Comparison of ENCODE assay signal across 15 cellular contexts in genomic region chr7:2728309-2729042, GRCh38. TPM values are rescaled to one million over a fixed set of nuclear protein-coding genes. Genes with fewer than 3 reads are reported as not detected.
A peak's percentile ranks its signal among the peaks of the same experiment; 100 is the strongest.
DNase-seq lines count a peak whose midpoint lies in the region; ATAC-seq and TF ChIP-seq lines count a peak whose summit lies in the region.
"Had no signal": no experiment of that assay in that cellular context is flagged by ENCODE, and none has a peak within 500 bp of the region (broad histone marks: within the 10 kb centered on the region; RNA-seq: fewer than 3 reads in every experiment).

No MANE protein-coding gene starts in this region.

- no peak overlapping the region for H3K4me3 Mint-ChIP-seq in naive thymus-derived CD4-positive, alpha-beta T cell
- H3K4me3 Mint-ChIP-seq in type B pancreatic cell, result no peak overlapping the region

- intact Hi-C loops in colonic mucosa (cut with DNase I), result no loop called here
- intact Hi-C loops in naive thymus-derived CD4-positive, alpha-beta T cell (cut with micrococcal nuclease), result no loop called here

- peak; percentile 31 for ATAC-seq in naive thymus-derived CD4-positive, alpha-beta T cell
- ATAC-seq in HG02588 (IDR thresholded peaks at IDR 0.05; ENCODE audit: unreplicated experiment) (no peak), HG02973 (IDR thresholded peaks at IDR 0.05; ENCODE audit: unreplicated experiment) (no peak)
- ATAC-seq: activated naive CD4-positive, alpha-beta T cell treated with anti-CD3 and anti-CD28 coated beads, Interleukin-2, amount 50 U/mL, for 72 hours; left colon had no signal

- TF ChIP-seq CTCF in colonic mucosa (IDR thresholded peaks at IDR 0.05) (no peak), type B pancreatic cell (conservative IDR thresholded peaks at IDR 0.05) (no peak)

- peak; percentile 32 for DNase-seq in SIG-M5 treated with dmso at 0.1 percent for 504 hours (lab: John Stamatoyannopoulos, UW; ENCODE audit: unreplicated experiment)
- DNase-seq in SIG-M5 (lab: John Stamatoyannopoulos, UW), result no peak
- no peak for DNase-seq in colonic mucosa
- DNase-seq in naive thymus-derived CD4-positive, alpha-beta T cell, result no peak
- DNase-seq in type B pancreatic cell (ENCODE audit: extremely low spot score, unreplicated experiment), result no peak
- no peak for DNase-seq in NCI-H1105 treated with DMSO at 0.1 percent for 48 hours (lab: John Stamatoyannopoulos, UW)
- DNase-seq: 8988T, dermis blood vessel endothelial cell, NCI-H187, OCI-M1 had no signal

- H3K27ac Mint-ChIP-seq in naive thymus-derived CD4-positive, alpha-beta T cell, result no peak overlapping the region
- H3K27ac Mint-ChIP-seq in type B pancreatic cell, result peak overlapping the region; percentile 22

- peaks cover 0 to 19% (median 4%) of the 10 kb centered on the region in 7 donors for H3K4me1 Mint-ChIP-seq in naive thymus-derived CD4-positive, alpha-beta T cell
- peaks cover 19% of the 10 kb centered on the region for H3K4me1 Mint-ChIP-seq in type B pancreatic cell (ENCODE audit: unreplicated experiment)

- peak overlapping the region; percentile 30 for H3K27ac ChIP-seq in colonic mucosa
- no peak overlapping the region for H3K27ac ChIP-seq in naive thymus-derived CD4-positive, alpha-beta T cell (ENCODE audit: low read depth, low read length)
- H3K27ac ChIP-seq: parathyroid adenoma had no signal

- no peaks in the 10 kb centered on the region for H3K27me3 ChIP-seq in colonic mucosa
- no peaks in the 10 kb centered on the region for H3K27me3 ChIP-seq in naive thymus-derived CD4-positive, alpha-beta T cell (ENCODE audit: control insufficient read depth in 2 of 2, insufficient read depth in 2 of 2, low read length in 2 of 2)

- H3K36me3 ChIP-seq in colonic mucosa, result no peaks in the 10 kb centered on the region
- peaks cover 0 to 42% (median 0%) of the 10 kb centered on the region in 3 experiments for H3K36me3 ChIP-seq in naive thymus-derived CD4-positive, alpha-beta T cell (ENCODE audit: control insufficient read depth in 2 of 3, insufficient read depth in 3 of 3, low read length in 3 of 3)

- no peaks in the 10 kb centered on the region for H3K9me3 Mint-ChIP-seq in naive thymus-derived CD4-positive, alpha-beta T cell
- H3K9me3 Mint-ChIP-seq in type B pancreatic cell, result peaks cover 5% of the 10 kb centered on the region
- H3K9me3 Mint-ChIP-seq: activated naive CD4-positive, alpha-beta T cell treated with anti-CD3 and anti-CD28 coated beads, Interleukin-2, amount 50 U/mL, for 72 hours had no signal

- CTCF ChIA-PET in naive thymus-derived CD4-positive, alpha-beta T cell (lab: Charles Lee), result no interaction called here

- no peaks in the 10 kb centered on the region for H3K9me3 ChIP-seq in colonic mucosa
- H3K9me3 ChIP-seq in naive thymus-derived CD4-positive, alpha-beta T cell (ENCODE audit: control insufficient read depth in 2 of 3, low read length in 3 of 3), result no peaks in the 10 kb centered on the region

- H3K4me3 ChIP-seq in colonic mucosa, result no peak overlapping the region
- H3K4me3 ChIP-seq in naive thymus-derived CD4-positive, alpha-beta T cell (ENCODE audit: low read length), result no peak overlapping the region

- peaks cover 0 to 69% (median 36%) of the 10 kb centered on the region in 5 donors for H3K36me3 Mint-ChIP-seq in naive thymus-derived CD4-positive, alpha-beta T cell
- peaks cover 34% of the 10 kb centered on the region for H3K36me3 Mint-ChIP-seq in type B pancreatic cell

- H3K9ac ChIP-seq in colonic mucosa (ENCODE audit: low read depth in 2 of 2, low read length in 2 of 2), result no peak overlapping the region
- H3K9ac ChIP-seq: parathyroid adenoma had no signal

- POLR2A ChIA-PET in naive thymus-derived CD4-positive, alpha-beta T cell (lab: Charles Lee), result interaction anchor here (0.7 kb wide), 1 partner anchor 38 kb away, joined by 4 read pairs; no protein-coding TSS in a partner anchor

- H3K4me1 ChIP-seq in colonic mucosa, result no peaks in the 10 kb centered on the region
- H3K4me1 ChIP-seq in naive thymus-derived CD4-positive, alpha-beta T cell (ENCODE audit: control insufficient read depth in 2 of 2, insufficient read depth in 2 of 2, low read length in 2 of 2), result no peaks in the 10 kb centered on the region
- H3K4me1 ChIP-seq: parathyroid adenoma had no signal

- no peaks in the 10 kb centered on the region for H3K27me3 Mint-ChIP-seq in naive thymus-derived CD4-positive, alpha-beta T cell
- H3K27me3 Mint-ChIP-seq in type B pancreatic cell, result no peaks in the 10 kb centered on the region

RNA-seq across cellular contexts. Expression of gene AMZ1, which starts 40.5 kb away (rescaled TPM):
- total RNA-seq in colonic mucosa (under 1 TPM in 1 of 2 donors, not detected in 1; 0.08 TPM), type B pancreatic cell (ENCODE audit: low replicate concordance) (1.2 and 5.6 TPM in 2 replicates)
- 1 to 10 TPM in 1 of 5 experiments, under 1 TPM in 4; 0.07 to 2.4 (median 0.80) TPM for total RNA-seq in naive thymus-derived CD4-positive, alpha-beta T cell
- under 1 TPM; 0.07 to 0.13 TPM for polyA plus RNA-seq in naive thymus-derived CD4-positive, alpha-beta T cell
